In genomic region chr11:829946-830294, GRCh38 we compare ENCODE assay signal across 8 cellular contexts. TPM values are rescaled to one million over a fixed set of nuclear protein-coding genes. Genes with fewer than 3 reads are reported as not detected.
DNase-seq lines count a peak whose midpoint lies in the region; ATAC-seq and TF ChIP-seq lines count a peak whose summit lies in the region.

No MANE protein-coding gene starts in this region.

- H2AFZ ChIP-seq in neural progenitor cell (replicated peaks) = no peak overlapping the region

- H3K4me2 ChIP-seq in BLaER1 treated with 17β-estradiol and CSF1 and Interleukin-3, amounts not matched to agents 10 nM and 100 nM = peak overlapping the region; percentile 79 to 100 (median 100)
- H3K4me2 ChIP-seq in neural progenitor cell = peak overlapping the region; percentile 80

- POLR2A ChIA-PET in activated CD4-positive, alpha-beta memory T cell treated with anti-CD3 and anti-CD28 coated beads, Interleukin-2, amount 10 ng/mL, durations not matched to agents 7 days and 5 days (lab: Charles Lee) = interaction anchor here (1.1 to 8.3 kb wide), 4 partner anchors 10 to 21 kb away, joined by 3 to 74 read pairs (median 24); partner anchors contain the start of genes PNPLA2, POLR2L, RPLP2 and TSPAN4

- ATAC-seq in HG03097 (IDR thresholded peaks at IDR 0.05; ENCODE audit: low FRiP score, unreplicated experiment) = no peak

- no peak overlapping the region for H3K27ac ChIP-seq in BLaER1 treated with 17β-estradiol and CSF1 and Interleukin-3, amounts not matched to agents 10 nM and 100 nM
- H3K27ac ChIP-seq in endodermal cell (ENCODE audit: low read depth, low read length) (no peak overlapping the region), neural progenitor cell (no peak overlapping the region)

- H3K9ac ChIP-seq in BLaER1 treated with 17β-estradiol and CSF1 and Interleukin-3, amounts not matched to agents 10 nM and 100 nM = peak overlapping the region in 10 of 11 experiments; percentile 2 to 52 (median 38); a peak in 16 of 22 replicates
- H3K9ac ChIP-seq in endodermal cell (ENCODE audit: extremely low read depth, low read length, poor library complexity, severe bottlenecking) (no peak overlapping the region), neural progenitor cell (no peak overlapping the region)

- H3K4me1 Mint-ChIP-seq in IgD-negative memory B cell (peaks cover 18 to 20% (median 18%) of the 10 kb centered on the region in 3 donors), endodermal cell (peaks cover 24% of the 10 kb centered on the region), neural progenitor cell (peaks cover 46% of the 10 kb centered on the region)
- peaks cover 42% of the 10 kb centered on the region for H3K4me1 Mint-ChIP-seq in activated CD4-positive, alpha-beta memory T cell treated with anti-CD3 and anti-CD28 coated beads, Interleukin-2, amount 10 ng/mL, durations not matched to agents 7 days and 5 days

- no peaks in the 10 kb centered on the region for H3K9me3 ChIP-seq in BLaER1 treated with 17β-estradiol and CSF1 and Interleukin-3, amounts not matched to agents 10 nM and 100 nM (replicated peaks in 1 of 11)
- no peaks in the 10 kb centered on the region for H3K9me3 ChIP-seq in endodermal cell (ENCODE audit: control insufficient read depth, low read length)
- H3K9me3 ChIP-seq in neural progenitor cell (ENCODE audit: low read depth) = no peaks in the 10 kb centered on the region

- peak overlapping the region; percentile 25 to 65 (median 52) for H3K4me3 ChIP-seq in BLaER1 treated with 17β-estradiol and CSF1 and Interleukin-3, amounts not matched to agents 10 nM and 100 nM
- H3K4me3 ChIP-seq in endodermal cell (ENCODE audit: low read length) (peak overlapping the region; percentile 66), neural progenitor cell (peak overlapping the region; percentile 45)

- H3K27ac Mint-ChIP-seq in IgD-negative memory B cell = peak overlapping the region in 1 of 3 donors; percentile 76
- H3K27ac Mint-ChIP-seq in endodermal cell = no peak overlapping the region
- H3K27ac Mint-ChIP-seq in neural progenitor cell = no peak overlapping the region
- no peak overlapping the region for H3K27ac Mint-ChIP-seq in activated CD4-positive, alpha-beta memory T cell treated with anti-CD3 and anti-CD28 coated beads, Interleukin-2, amount 10 ng/mL, durations not matched to agents 7 days and 5 days

- no peaks in the 10 kb centered on the region for H3K79me2 ChIP-seq in neural progenitor cell (ENCODE audit: low read depth)

- peaks cover 74 to 94% (median 93%) of the 10 kb centered on the region in 10 experiments for H3K4me1 ChIP-seq in BLaER1 treated with 17β-estradiol and CSF1 and Interleukin-3, amounts not matched to agents 10 nM and 100 nM
- H3K4me1 ChIP-seq in endodermal cell (ENCODE audit: control insufficient read depth, insufficient read depth, low read length) (peaks cover 20% of the 10 kb centered on the region), neural progenitor cell (peaks cover 54% of the 10 kb centered on the region)

- peaks cover 7 to 11% (median 10%) of the 10 kb centered on the region in 11 experiments for H3K36me3 ChIP-seq in BLaER1 treated with 17β-estradiol and CSF1 and Interleukin-3, amounts not matched to agents 10 nM and 100 nM
- H3K36me3 ChIP-seq in endodermal cell (ENCODE audit: control insufficient read depth, insufficient read depth, low read length) = no peaks in the 10 kb centered on the region
- no peaks in the 10 kb centered on the region for H3K36me3 ChIP-seq in neural progenitor cell

- DNase-seq in endodermal cell = no peak
- no peak for DNase-seq in neural progenitor cell (ENCODE audit: low spot score)
- DNase-seq in activated CD4-positive, alpha-beta memory T cell treated with anti-CD3 and anti-CD28 coated beads, Interleukin-2, amount 10 ng/mL, durations not matched to agents 7 days and 5 days = no peak
- DNase-seq in NCI-H446 (lab: John Stamatoyannopoulos, UW) = no peak
- DNase-seq in NCI-H1930 (lab: John Stamatoyannopoulos, UW) = no peak

- 0 to 2% methylated on average over 14 to 34 of the region's 34 CpGs for WGBS in endodermal cell (ENCODE audit: insufficient coverage in 1 of 2, insufficient read length in 1 of 2), 2 experiments

- H3K9me3 Mint-ChIP-seq in IgD-negative memory B cell (no peaks in the 10 kb centered on the region), endodermal cell (no peaks in the 10 kb centered on the region), neural progenitor cell (no peaks in the 10 kb centered on the region)
- H3K9me3 Mint-ChIP-seq in activated CD4-positive, alpha-beta memory T cell treated with anti-CD3 and anti-CD28 coated beads, Interleukin-2, amount 10 ng/mL, durations not matched to agents 7 days and 5 days = no peaks in the 10 kb centered on the region

- H3K36me3 Mint-ChIP-seq in IgD-negative memory B cell (peaks cover 2% of the 10 kb centered on the region), endodermal cell (ENCODE audit: low read depth) (peaks cover 4% of the 10 kb centered on the region), neural progenitor cell (peaks cover 4% of the 10 kb centered on the region)
- H3K36me3 Mint-ChIP-seq in activated CD4-positive, alpha-beta memory T cell treated with anti-CD3 and anti-CD28 coated beads, Interleukin-2, amount 10 ng/mL, durations not matched to agents 7 days and 5 days (ENCODE audit: low read depth) = peaks cover 5% of the 10 kb centered on the region

- peaks cover 60% of the 10 kb centered on the region for H3F3A ChIP-seq in neural progenitor cell (ENCODE audit: low read depth)

- CTCF ChIA-PET in activated CD4-positive, alpha-beta memory T cell treated with anti-CD3 and anti-CD28 coated beads, Interleukin-2, amount 10 ng/mL, durations not matched to agents 7 days and 5 days (lab: Charles Lee) = interaction anchor here (0.8 kb wide), 1 partner anchor 32 kb away, joined by 3 read pairs; the partner anchor contains the start of gene SLC25A22

- peaks cover 7% of the 10 kb centered on the region for H3K27me3 Mint-ChIP-seq in IgD-negative memory B cell
- H3K27me3 Mint-ChIP-seq in endodermal cell (ENCODE audit: insufficient read depth) = peaks cover 50% of the 10 kb centered on the region
- H3K27me3 Mint-ChIP-seq in neural progenitor cell (ENCODE audit: insufficient read depth, low read depth) = peaks cover 39% of the 10 kb centered on the region
- peaks cover 38% of the 10 kb centered on the region for H3K27me3 Mint-ChIP-seq in activated CD4-positive, alpha-beta memory T cell treated with anti-CD3 and anti-CD28 coated beads, Interleukin-2, amount 10 ng/mL, durations not matched to agents 7 days and 5 days

- no peak for TF ChIP-seq CTCF in endodermal cell (conservative IDR thresholded peaks at IDR 0.05)
- no peak for TF ChIP-seq CTCF in neural progenitor cell (IDR thresholded peaks at IDR 0.05)

- H3K4me3 Mint-ChIP-seq in IgD-negative memory B cell (peak overlapping the region; percentile 78 to 90 (median 84)), endodermal cell (peak overlapping the region; percentile 59), neural progenitor cell (peak overlapping the region; percentile 76)
- H3K4me3 Mint-ChIP-seq in activated CD4-positive, alpha-beta memory T cell treated with anti-CD3 and anti-CD28 coated beads, Interleukin-2, amount 10 ng/mL, durations not matched to agents 7 days and 5 days = no peak overlapping the region

- H3K27me3 ChIP-seq in BLaER1 treated with 17β-estradiol and CSF1 and Interleukin-3, amounts not matched to agents 10 nM and 100 nM = peaks cover 75 to 95% (median 84%) of the 10 kb centered on the region in 11 experiments
- H3K27me3 ChIP-seq in endodermal cell (ENCODE audit: control insufficient read depth, insufficient read depth, low read length, poor library complexity, severe bottlenecking) (peaks cover 66% of the 10 kb centered on the region), neural progenitor cell (peaks cover 76% of the 10 kb centered on the region)

- peaks cover 11 to 94% (median 86%) of the 10 kb centered on the region in 11 experiments for H4K20me1 ChIP-seq in BLaER1 treated with 17β-estradiol and CSF1 and Interleukin-3, amounts not matched to agents 10 nM and 100 nM
- H4K20me1 ChIP-seq in neural progenitor cell (ENCODE audit: low read depth) = peaks cover 67% of the 10 kb centered on the region

RNA-seq across cellular contexts. Expression of gene CRACR2B, which starts 2.2 kb away (rescaled TPM):
- 20.0 TPM for polyA plus RNA-seq in IgD-negative memory B cell
- total RNA-seq in endodermal cell (10 to 100 TPM; 22.3 to 28.1 TPM), neural progenitor cell (ENCODE audit: low replicate concordance) (3.9 and 11.6 TPM in 2 replicates)
- polyA plus RNA-seq in endodermal cell (2013, experiment 1 of 2) = 9.0 TPM
- polyA plus RNA-seq in endodermal cell (2013, experiment 2 of 2) = 6.2 TPM
- 10 to 100 TPM; 12.7 to 13.7 TPM for total RNA-seq in activated CD4-positive, alpha-beta memory T cell treated with anti-CD3 and anti-CD28 coated beads, Interleukin-2, amount 10 ng/mL, durations not matched to agents 7 days and 5 days

RNA-seq across cellular contexts. Expression of gene CD151, which starts 2.8 kb away (rescaled TPM):
- 13.8 TPM for polyA plus RNA-seq in IgD-negative memory B cell
- 100 to 1,000 TPM; 139 to 165 TPM for total RNA-seq in endodermal cell
- 153 TPM for polyA plus RNA-seq in endodermal cell (2013, experiment 1 of 2)
- 149 TPM for polyA plus RNA-seq in endodermal cell (2013, experiment 2 of 2)
- total RNA-seq in neural progenitor cell (ENCODE audit: low replicate concordance) = 37.4 and 82.2 TPM in 2 replicates
- total RNA-seq in activated CD4-positive, alpha-beta memory T cell treated with anti-CD3 and anti-CD28 coated beads, Interleukin-2, amount 10 ng/mL, durations not matched to agents 7 days and 5 days = 10 to 100 TPM; 28.0 to 28.6 TPM

RNA-seq across cellular contexts. Expression of gene PNPLA2, which starts 11.2 kb away (rescaled TPM):
- 51.1 TPM for polyA plus RNA-seq in IgD-negative memory B cell
- 10 to 100 TPM; 77.0 to 77.6 TPM for total RNA-seq in endodermal cell
- 35.9 TPM for polyA plus RNA-seq in endodermal cell (2013, experiment 1 of 2)
- 30.1 TPM for polyA plus RNA-seq in endodermal cell (2013, experiment 2 of 2)
- total RNA-seq in neural progenitor cell (ENCODE audit: low replicate concordance) = 2.6 and 20.9 TPM in 2 replicates
- 10 to 100 TPM; 66.8 to 70.9 TPM for total RNA-seq in activated CD4-positive, alpha-beta memory T cell treated with anti-CD3 and anti-CD28 coated beads, Interleukin-2, amount 10 ng/mL, durations not matched to agents 7 days and 5 days

RNA-seq across cellular contexts. Expression of gene POLR2L, which starts 12.4 kb away (rescaled TPM):
- 96.7 TPM for polyA plus RNA-seq in IgD-negative memory B cell
- 100 to 1,000 TPM; 139 to 148 TPM for total RNA-seq in endodermal cell
- 111 TPM for polyA plus RNA-seq in endodermal cell (2013, experiment 1 of 2)
- 114 TPM for polyA plus RNA-seq in endodermal cell (2013, experiment 2 of 2)
- 12.9 and 27.5 TPM in 2 replicates for total RNA-seq in neural progenitor cell (ENCODE audit: low replicate concordance)
- 10 to 100 TPM; 59.3 to 61.5 TPM for total RNA-seq in activated CD4-positive, alpha-beta memory T cell treated with anti-CD3 and anti-CD28 coated beads, Interleukin-2, amount 10 ng/mL, durations not matched to agents 7 days and 5 days

RNA-seq across cellular contexts. Expression of gene TSPAN4, which starts 12.7 kb away (rescaled TPM):
- 2.1 TPM for polyA plus RNA-seq in IgD-negative memory B cell
- total RNA-seq in endodermal cell (10 to 100 TPM; 56.8 to 71.1 TPM), neural progenitor cell (ENCODE audit: low replicate concordance) (19.6 and 58.2 TPM in 2 replicates)
- polyA plus RNA-seq in endodermal cell (2013, experiment 1 of 2) = 51.9 TPM
- polyA plus RNA-seq in endodermal cell (2013, experiment 2 of 2) = 47.2 TPM
- total RNA-seq in activated CD4-positive, alpha-beta memory T cell treated with anti-CD3 and anti-CD28 coated beads, Interleukin-2, amount 10 ng/mL, durations not matched to agents 7 days and 5 days = 1 to 10 TPM; 4.4 to 4.5 TPM

Comparison
In these comparisons a context has a peak if more than half of its experiments do, and no peak if none do; other contexts are left out.
1. H3K9ac ChIP-seq: peak in BLaER1 treated with 17β-estradiol and CSF1 and Interleukin-3, amounts not matched to agents 10 nM and 100 nM (10 of 11); none in endodermal cell (single experiment) and neural progenitor cell (single experiment).
2. Peak in every context shown above with its lines, with median percentiles within 50 percentile points of each other: H3K4me3 ChIP-seq.